8 cellular contexts compared by ENCODE assay signal in genomic region chr11:64305075-64305690, GRCh38. TPM values are rescaled to one million over a fixed set of nuclear protein-coding genes. Genes with fewer than 3 reads are reported as not detected.
A peak's percentile ranks its signal among the peaks of the same experiment; 100 is the strongest.
DNase-seq lines count a peak whose midpoint lies in the region; ATAC-seq, FAIRE-seq and TF ChIP-seq lines count a peak whose summit lies in the region.

ESRRA (plus strand) TSS chr11:64305524; CDS start chr11:64307180, 1,656 bp downstream.

- no peaks in the 10 kb centered on the region for H3K9me3 ChIP-seq in mammary epithelial cell (replicated peaks; ENCODE audit: insufficient read depth, low read length)
- no peaks in the 10 kb centered on the region for H3K9me3 ChIP-seq in small intestine (ENCODE audit: control insufficient read depth, low read depth)

- in situ Hi-C loops in mammary epithelial cell (cut with MboI; ENCODE audit: low sequenced_read_pairs in 2 of 2) = no loop called here

- H3K4me3 ChIP-seq in WI38 (ENCODE audit: low read depth, low read length) (peak within 1 kb of the TSS; percentile 69), mammary epithelial cell (replicated peaks in 1 of 3; ENCODE audit: insufficient read depth in 1 of 3, low read depth in 2 of 3, low read length in 3 of 3) (peak within 1 kb of the TSS; percentile 57 to 71 (median 65)), small intestine (ENCODE audit: low read depth in 1 of 2, low read length in 2 of 2) (peak within 1 kb of the TSS; percentile 50 to 93)

- H2AFZ ChIP-seq in mammary epithelial cell (ENCODE audit: low read depth, low read length) = peak within 1 kb of the TSS; percentile 78

- FAIRE-seq in small intestine (lab: Jason Lieb, UNC) = no peak

- no peak for TF ChIP-seq CTCF in WI38 (IDR thresholded peaks at IDR 0.05; ENCODE audit: low read depth, low read length)
- TF ChIP-seq CTCF in mammary epithelial cell (conservative IDR thresholded peaks at IDR 0.05 in 1 of 2, IDR thresholded peaks at IDR 0.05 in 1 of 2; ENCODE audit: extremely low read depth in 1 of 2, insufficient read depth in 1 of 2, low read depth in 1 of 2, low read length in 2 of 2) = no peak

- no peaks in the 10 kb centered on the region for H4K20me1 ChIP-seq in mammary epithelial cell (ENCODE audit: insufficient read depth, low read length)

- H3K4me1 ChIP-seq in mammary epithelial cell (ENCODE audit: insufficient read depth, low read length) = peaks cover 30% of the 10 kb centered on the region
- peaks cover 0 to 2% of the 10 kb centered on the region in 2 donors for H3K4me1 ChIP-seq in small intestine (ENCODE audit: control insufficient read depth in 2 of 2, insufficient read depth in 1 of 2, low read depth in 1 of 2, low read length in 1 of 2)

- WGBS in mammary epithelial cell (ENCODE audit: low coverage, missing lambda C conversion rate) = 0% methylated on average over 1 of the region's 81 CpGs
- WGBS in small intestine, 3 donors = 0 to 2% (median 1%) methylated on average over 48 to 81 of the region's 81 CpGs

- H3K27ac ChIP-seq in mammary epithelial cell (ENCODE audit: insufficient read depth, low read depth, low read length) = peak within 1 kb of the TSS; percentile 46
- H3K27ac ChIP-seq in small intestine (ENCODE audit: low read depth in 1 of 2, low read length in 1 of 2) = peak within 1 kb of the TSS; percentile 98

- H3K9ac ChIP-seq in mammary epithelial cell (ENCODE audit: insufficient read depth, low read length) = peak within 1 kb of the TSS; percentile 52

- H3K79me2 ChIP-seq in mammary epithelial cell (ENCODE audit: insufficient read depth, low read length) = peaks cover 25% of the 10 kb centered on the region

- peak within 1 kb of the TSS; percentile 98 for H3K4me2 ChIP-seq in mammary epithelial cell (ENCODE audit: insufficient read depth, low read depth, low read length)

- no TSS peak for BruUV-seq in mammary epithelial cell (replicated peaks; lab: Mats Ljungman, UMichigan)

- H3K36me3 ChIP-seq in mammary epithelial cell (ENCODE audit: insufficient read depth, low read length) (peaks cover 9% of the 10 kb centered on the region), small intestine (ENCODE audit: control insufficient read depth in 2 of 2, insufficient read depth in 2 of 2, low read length in 2 of 2) (no peaks in the 10 kb centered on the region)

- ATAC-seq in GM19023 (IDR thresholded peaks at IDR 0.05; ENCODE audit: unreplicated experiment) = peak; percentile 66
- peak; percentile 66 for ATAC-seq in HG03196 (IDR thresholded peaks at IDR 0.05; ENCODE audit: unreplicated experiment)

- no peaks in the 10 kb centered on the region for H3K27me3 ChIP-seq in mammary epithelial cell (ENCODE audit: insufficient read depth, low read length)
- no peaks in the 10 kb centered on the region for H3K27me3 ChIP-seq in small intestine (ENCODE audit: control insufficient read depth in 2 of 2, insufficient read depth in 2 of 2, low read length in 2 of 2)

- intact Hi-C loops in mammary epithelial cell (cut with micrococcal nuclease) = loop anchor here (1.0 to 10.0 kb wide), 3 partner anchors 37 to 470 kb away; partner anchors contain the start of gene MARK2

- CTCF ChIA-PET in mammary epithelial cell (lab: Charles Lee; ENCODE audit: low non-redundant PET) = interaction anchor here (0.7 to 1.6 kb wide), 4 partner anchors 12 to 120 kb away, joined by 4 to 9 read pairs (median 5); partner anchors contain the start of genes PRDX5, STIP1 and TRMT112

- DNase-seq in AG08396 (ENCODE audit: low spot score) = peak; percentile 100
- DNase-seq in NCI-H226 = peak; percentile 95
- DNase-seq in mammary epithelial cell = peak; percentile 97
- peak; percentile 93 for DNase-seq in iPS-NIHi11 (ENCODE audit: low spot score)
- DNase-seq in small intestine = peak; percentile 99

- dilution Hi-C loops in mammary epithelial cell (cut with HindIII; ENCODE audit: low sequenced_read_pairs) = loop anchor here (5.0 kb wide), 2 partner anchors 33 to 77 kb away; no protein-coding TSS in a partner anchor

RNA-seq across cellular contexts. Expression of gene ESRRA, which starts in this region (rescaled TPM):
- 10 to 100 TPM; 44.8 to 67.0 TPM for total RNA-seq in mammary epithelial cell
- 34.7 TPM for polyA plus RNA-seq in mammary epithelial cell
- polyA minus RNA-seq in mammary epithelial cell = 33.3 TPM
- 100 to 1,000 TPM; 192 to 417 (median 404) TPM for polyA plus RNA-seq in small intestine

Comparison
In these comparisons a context has a peak if more than half of its experiments do, and no peak if none do; other contexts are left out.
1. Peak in every context shown above with its lines: DNase-seq, ATAC-seq, H3K4me3 ChIP-seq and H3K27ac ChIP-seq.